ENCODE assay signal across 9 cellular contexts in the genomic region with DNA sequence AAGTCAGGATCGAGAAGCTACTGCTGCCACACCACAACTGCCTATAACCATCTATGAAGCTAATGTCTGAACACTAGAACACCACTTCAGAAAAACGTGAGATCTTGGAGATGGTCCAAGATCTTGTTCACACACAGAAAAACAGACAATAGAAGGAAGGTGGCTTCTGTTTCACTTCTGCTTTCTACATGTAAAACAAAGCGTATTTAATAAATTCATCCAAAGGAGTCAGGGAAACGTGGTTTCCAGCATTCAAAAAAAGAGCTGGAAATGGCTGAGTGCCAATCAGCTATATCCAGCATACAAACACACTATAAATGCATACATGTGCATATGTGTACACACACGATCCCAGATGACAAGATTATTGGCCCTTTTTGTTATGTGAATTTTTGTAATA.
DNase-seq lines count a peak whose midpoint lies in the region; ATAC-seq and TF ChIP-seq lines count a peak whose summit lies in the region.
"Had no signal": no experiment of that assay in that cellular context is flagged by ENCODE, and none has a peak within 500 bp of the region (broad histone marks: within the 10 kb centered on the region; RNA-seq: fewer than 3 reads in every experiment).

No MANE protein-coding gene starts in this region.

- H3K9me3 ChIP-seq in heart right ventricle, result peaks cover 0 to 14% (median 0%) of the 10 kb centered on the region in 11 donors
- H3K9me3 ChIP-seq in OCI-LY3 (ENCODE audit: insufficient read depth, low read length), result no peaks in the 10 kb centered on the region
- no peaks in the 10 kb centered on the region for H3K9me3 ChIP-seq in thymus (ENCODE audit: control insufficient read depth)
- H3K9me3 ChIP-seq in effector memory CD4-positive, alpha-beta T cell (ENCODE audit: control insufficient read depth, low read length), result no peaks in the 10 kb centered on the region

- peak overlapping the region in 5 of 10 donors; percentile 5 to 58 (median 42) for H3K27ac ChIP-seq in heart right ventricle
- no peak overlapping the region for H3K27ac ChIP-seq in OCI-LY3 (ENCODE audit: low read length)
- no peak overlapping the region for H3K27ac ChIP-seq in thymus (ENCODE audit: low read depth)
- no peak overlapping the region for H3K27ac ChIP-seq in effector memory CD4-positive, alpha-beta T cell (ENCODE audit: insufficient read depth, low read length, poor library complexity, severe bottlenecking)

- H3K79me2 ChIP-seq in OCI-LY3 (ENCODE audit: low read length), result no peaks in the 10 kb centered on the region

- H3K27me3 ChIP-seq in heart right ventricle (no peaks in the 10 kb centered on the region), OCI-LY3 (ENCODE audit: low read depth, low read length) (no peaks in the 10 kb centered on the region), thymus (ENCODE audit: control insufficient read depth, insufficient read depth) (no peaks in the 10 kb centered on the region)
- no peaks in the 10 kb centered on the region for H3K27me3 ChIP-seq in effector memory CD4-positive, alpha-beta T cell (replicated peaks; ENCODE audit: control insufficient read depth, insufficient read depth, low read length, poor library complexity, severe bottlenecking)

- H3K4me1 ChIP-seq in heart right ventricle (peaks cover 6 to 33% (median 14%) of the 10 kb centered on the region in 9 donors), OCI-LY3 (ENCODE audit: low read length) (peaks cover 20% of the 10 kb centered on the region), thymus (ENCODE audit: control insufficient read depth, insufficient read depth, low read length) (peaks cover 15% of the 10 kb centered on the region)
- no peaks in the 10 kb centered on the region for H3K4me1 ChIP-seq in effector memory CD4-positive, alpha-beta T cell (ENCODE audit: control insufficient read depth, insufficient read depth, low read length, poor library complexity, severe bottlenecking)

- DNase-seq in heart right ventricle (peak in 1 of 2 donors; percentile 16), left ventricle myocardium superior (no peak), hippocampal formation (lab: John Stamatoyannopoulos, UW) (no peak), iPS-NIHi7 (ENCODE audit: extremely low spot score) (no peak)
- DNase-seq in effector memory CD4-positive, alpha-beta T cell, result no peak

- TF ChIP-seq CTCF in heart right ventricle (IDR thresholded peaks at IDR 0.05) (no peak), OCI-LY3 (IDR thresholded peaks at IDR 0.05; ENCODE audit: low read depth, low read length) (no peak)

- H3K9ac ChIP-seq in OCI-LY3 (ENCODE audit: low read length), result no peak overlapping the region

- H3K36me3 ChIP-seq in heart right ventricle (no peaks in the 10 kb centered on the region), OCI-LY3 (replicated peaks; ENCODE audit: low read depth, low read length) (no peaks in the 10 kb centered on the region), thymus (ENCODE audit: control insufficient read depth, insufficient read depth) (no peaks in the 10 kb centered on the region)
- no peaks in the 10 kb centered on the region for H3K36me3 ChIP-seq in effector memory CD4-positive, alpha-beta T cell (ENCODE audit: control insufficient read depth, insufficient read depth, low read length)

- 34 to 39% methylated on average over 5 of the region's 5 CpGs for WGBS in heart right ventricle, 2 donors
- 4% methylated on average over 5 of the region's 5 CpGs for WGBS in thymus

- intact Hi-C loops in heart right ventricle (cut with DNase I), result loop anchor here in 6 of 10 donors (2.0 to 10.0 kb wide), 6 partner anchors 66 to 556 kb away; a partner anchor contains a TSS
- intact Hi-C loops in left ventricle myocardium superior (cut with micrococcal nuclease), result loop anchor here (10.0 kb wide), 3 partner anchors 66 to 556 kb away; a partner anchor contains a TSS

- H3K4me3 ChIP-seq in heart right ventricle (no peak overlapping the region), OCI-LY3 (ENCODE audit: low read length) (no peak overlapping the region), thymus (ENCODE audit: low read length) (peak overlapping the region; percentile 15)
- no peak overlapping the region for H3K4me3 ChIP-seq in effector memory CD4-positive, alpha-beta T cell (ENCODE audit: insufficient read depth, low read depth, low read length, poor library complexity, severe bottlenecking)
- H3K4me3 ChIP-seq: skin epidermis had no signal

- ATAC-seq in heart right ventricle, result peak in 7 of 8 donors; percentile 23 to 88 (median 70)
- ATAC-seq in left ventricle myocardium superior, result no peak
- ATAC-seq in HG03039 (IDR thresholded peaks at IDR 0.05; ENCODE audit: unreplicated experiment), result peak; percentile 70

- no peak overlapping the region for H2AFZ ChIP-seq in OCI-LY3 (ENCODE audit: low read depth, low read length)

- H3K4me2 ChIP-seq in OCI-LY3 (ENCODE audit: low read length), result peak overlapping the region; percentile 1

- no peaks in the 10 kb centered on the region for H4K20me1 ChIP-seq in OCI-LY3 (ENCODE audit: insufficient read depth, low read length)
